18 cellular contexts compared by ENCODE assay signal in genomic region chr1:207951652-207952051, GRCh38. TPM values are rescaled to one million over a fixed set of nuclear protein-coding genes. Genes with fewer than 3 reads are reported as not detected.
DNase-seq lines count a peak whose midpoint lies in the region; ATAC-seq, FAIRE-seq and TF ChIP-seq lines count a peak whose summit lies in the region.
"Had no signal": no experiment of that assay in that cellular context is flagged by ENCODE, and none has a peak within 500 bp of the region (broad histone marks: within the 10 kb centered on the region; RNA-seq: fewer than 3 reads in every experiment).

No MANE protein-coding gene starts in this region.

- no peaks in the 10 kb centered on the region for H3K9me3 Mint-ChIP-seq in neural progenitor cell
- H3K9me3 Mint-ChIP-seq: CD4-positive, alpha-beta T cell had no signal

- H3K27ac Mint-ChIP-seq in neural progenitor cell, result no peak overlapping the region
- H3K27ac Mint-ChIP-seq: CD4-positive, alpha-beta T cell had no signal

- FAIRE-seq in keratinocyte (lab: Jason Lieb, UNC), result peak; percentile 77
- FAIRE-seq: A204.1, D721Med, GM12892, GM18507 had no signal

- H3K4me3 ChIP-seq in LNCaP clone FGC (ENCODE audit: low read depth, low read length), result no peak overlapping the region
- H3K4me3 ChIP-seq in body of pancreas, result no peak overlapping the region
- no peak overlapping the region for H3K4me3 ChIP-seq in keratinocyte (ENCODE audit: control insufficient read depth in 2 of 3, extremely low read depth in 1 of 3, insufficient read depth in 2 of 3, low read depth in 1 of 3, low read length in 3 of 3)
- no peak overlapping the region for H3K4me3 ChIP-seq in neural progenitor cell
- no peak overlapping the region for H3K4me3 ChIP-seq in esophagus muscularis mucosa
- H3K4me3 ChIP-seq: GM23248, HAP-1 had no signal

- H4K20me1 ChIP-seq in keratinocyte (ENCODE audit: control insufficient read depth, extremely low read depth, insufficient read depth, low read length) (no peaks in the 10 kb centered on the region), neural progenitor cell (ENCODE audit: low read depth) (no peaks in the 10 kb centered on the region)

- H3K9me3 ChIP-seq in body of pancreas (no peaks in the 10 kb centered on the region), keratinocyte (ENCODE audit: control insufficient read depth, low read depth, low read length) (no peaks in the 10 kb centered on the region), neural progenitor cell (ENCODE audit: low read depth) (no peaks in the 10 kb centered on the region), esophagus muscularis mucosa (no peaks in the 10 kb centered on the region)
- H3K9me3 ChIP-seq: Caco-2, HAP-1 had no signal

- H3K4me1 ChIP-seq in body of pancreas, result no peaks in the 10 kb centered on the region
- no peaks in the 10 kb centered on the region for H3K4me1 ChIP-seq in keratinocyte (ENCODE audit: control insufficient read depth, extremely low read depth, insufficient read depth, low read length)
- H3K4me1 ChIP-seq in neural progenitor cell, result peaks cover 6% of the 10 kb centered on the region
- no peaks in the 10 kb centered on the region for H3K4me1 ChIP-seq in esophagus muscularis mucosa
- H3K4me1 ChIP-seq: Caco-2 had no signal

- WGBS in body of pancreas, 2 donors, result 49 to 53% methylated on average over 3 of the region's 3 CpGs
- WGBS in esophagus muscularis mucosa, result 78% methylated on average over 3 of the region's 3 CpGs

- H3K79me2 ChIP-seq in keratinocyte (ENCODE audit: control insufficient read depth, insufficient read depth, low read length) (no peaks in the 10 kb centered on the region), neural progenitor cell (ENCODE audit: low read depth) (no peaks in the 10 kb centered on the region)

- dilution Hi-C loops in keratinocyte (cut with MboI; ENCODE audit: extremely low pct_ligation_motif_present, low sequenced_read_pairs), result no loop called here

- no peak overlapping the region for H3K9ac ChIP-seq in keratinocyte (ENCODE audit: control insufficient read depth, extremely low read depth, insufficient read depth, low read length)
- H3K9ac ChIP-seq in neural progenitor cell, result no peak overlapping the region
- H3K9ac ChIP-seq: GM23248 had no signal

- H3K27me3 Mint-ChIP-seq in neural progenitor cell (ENCODE audit: insufficient read depth, low read depth), result no peaks in the 10 kb centered on the region

- H3K27me3 ChIP-seq in body of pancreas (no peaks in the 10 kb centered on the region), keratinocyte (ENCODE audit: control insufficient read depth, extremely low read depth, insufficient read depth, low read length) (no peaks in the 10 kb centered on the region), neural progenitor cell (peaks cover 40% of the 10 kb centered on the region), esophagus muscularis mucosa (no peaks in the 10 kb centered on the region)

- H3K4me2 ChIP-seq in keratinocyte (ENCODE audit: control insufficient read depth, extremely low read depth, insufficient read depth, low read depth, low read length) (no peak overlapping the region), neural progenitor cell (no peak overlapping the region)

- H3K36me3 Mint-ChIP-seq in neural progenitor cell, result no peaks in the 10 kb centered on the region

- ATAC-seq in body of pancreas, result peak; percentile 42

- no peaks in the 10 kb centered on the region for H3K9me1 ChIP-seq in keratinocyte (ENCODE audit: control insufficient read depth, extremely low read depth, insufficient read depth, low read length)

- H3K4me1 Mint-ChIP-seq in neural progenitor cell, result no peaks in the 10 kb centered on the region

- TF ChIP-seq EP300 in esophagus muscularis mucosa (IDR thresholded peaks at IDR 0.05), result no peak

- H3K36me3 ChIP-seq in body of pancreas (replicated peaks in 1 of 2; ENCODE audit: insufficient read depth in 1 of 2, low read depth in 2 of 2) (no peaks in the 10 kb centered on the region), keratinocyte (ENCODE audit: control insufficient read depth in 2 of 2, extremely low read depth in 1 of 2, insufficient read depth in 2 of 2, low read length in 2 of 2) (no peaks in the 10 kb centered on the region), neural progenitor cell (no peaks in the 10 kb centered on the region), esophagus muscularis mucosa (no peaks in the 10 kb centered on the region)
- H3K36me3 ChIP-seq: HAP-1 had no signal

- intact Hi-C loops in body of pancreas (cut with DNase I), result no loop called here
- intact Hi-C loops in esophagus muscularis mucosa (cut with DNase I), result no loop called here

- no peak overlapping the region for H3K27ac ChIP-seq in body of pancreas
- no peak overlapping the region for H3K27ac ChIP-seq in keratinocyte (ENCODE audit: control insufficient read depth, insufficient read depth, low read length)
- H3K27ac ChIP-seq in neural progenitor cell, result no peak overlapping the region
- H3K27ac ChIP-seq in esophagus muscularis mucosa (replicated peaks in 1 of 4), result no peak overlapping the region
- H3K27ac ChIP-seq: GM23248 had no signal

- H3F3A ChIP-seq in neural progenitor cell (ENCODE audit: low read depth), result no peaks in the 10 kb centered on the region

- no peak overlapping the region for H2AFZ ChIP-seq in keratinocyte (ENCODE audit: control insufficient read depth, low read length)
- no peak overlapping the region for H2AFZ ChIP-seq in neural progenitor cell (replicated peaks)
- H2AFZ ChIP-seq: GM23248 had no signal

- no peak for TF ChIP-seq POLR2A in body of pancreas (IDR thresholded peaks at IDR 0.05)
- TF ChIP-seq POLR2A in esophagus muscularis mucosa (IDR thresholded peaks at IDR 0.05; ENCODE audit: low read depth), result no peak

- DNase-seq in LNCaP clone FGC (ENCODE audit: low read depth), result peak; percentile 46
- no peak for DNase-seq in body of pancreas
- DNase-seq in keratinocyte (ENCODE audit: low read depth, low spot score), result no peak
- no peak for DNase-seq in retina
- DNase-seq in superior temporal gyrus (ENCODE audit: extremely low spot score), result no peak
- no peak for DNase-seq in neural progenitor cell (ENCODE audit: low spot score)
- DNase-seq in esophagus muscularis mucosa (ENCODE audit: extremely low spot score), result no peak
- DNase-seq: AML-193; Caco-2; CD4-positive, alpha-beta T cell; GDM1; GM23248 had no signal

- no peak for TF ChIP-seq CTCF in LNCaP clone FGC (IDR thresholded peaks at IDR 0.05; ENCODE audit: control insufficient read depth, extremely low read depth, insufficient read depth)
- no peak for TF ChIP-seq CTCF in body of pancreas (IDR thresholded peaks at IDR 0.05)
- no peak for TF ChIP-seq CTCF in keratinocyte (optimal IDR thresholded peaks at IDR 0.05 in 1 of 3, IDR thresholded peaks at IDR 0.05 in 1 of 3, conservative IDR thresholded peaks at IDR 0.05 in 1 of 3; ENCODE audit: extremely low read depth in 1 of 3, insufficient read depth in 2 of 3, low read length in 3 of 3)
- no peak for TF ChIP-seq CTCF in neural progenitor cell (IDR thresholded peaks at IDR 0.05)
- no peak for TF ChIP-seq CTCF in esophagus muscularis mucosa (IDR thresholded peaks at IDR 0.05)

- no peak overlapping the region for H3K4me3 Mint-ChIP-seq in neural progenitor cell
- H3K4me3 Mint-ChIP-seq: CD4-positive, alpha-beta T cell had no signal

RNA-seq across cellular contexts. Expression of gene CD34, which starts 40.7 kb away (rescaled TPM):
- total RNA-seq in body of pancreas (10 to 100 TPM; 11.5 to 14.8 TPM), neural progenitor cell (ENCODE audit: low replicate concordance) (0.12 and 0.43 TPM in 2 replicates), esophagus muscularis mucosa (100 to 1,000 TPM in 2 of 4 donors, 10 to 100 TPM in 2; 70.2 to 136 (median 93.3) TPM)
- 0.03 TPM in 1 of 3 replicates, not detected in the others for polyA plus RNA-seq in keratinocyte
- polyA plus RNA-seq in keratinocyte (2011; ENCODE audit: low read depth), result not detected
- polyA plus RNA-seq in keratinocyte (2011; cell fraction: cytosol; rRNA removed), result 0.05 TPM in 1 of 2 replicates, not detected in the other
- 0.05 TPM in 1 of 2 replicates, not detected in the other for polyA plus RNA-seq in keratinocyte (2011; cell fraction: nucleus; rRNA removed)
- 0.07 TPM in 1 of 2 replicates, not detected in the other for polyA plus RNA-seq in keratinocyte (2012; ENCODE audit: low replicate concordance)
- polyA minus RNA-seq in keratinocyte, result not detected in 3 replicates
- not detected for polyA minus RNA-seq in keratinocyte (2011; cell fraction: cytosol; rRNA and poly(A)+ RNA removed)
- polyA minus RNA-seq in keratinocyte (2011; cell fraction: nucleus; rRNA and poly(A)+ RNA removed), result not detected in 2 replicates
- total RNA-seq: Caco-2; CD4-positive, alpha-beta T cell; GM23248; HT-29 had no signal

Comparison
In these comparisons a context has a peak if more than half of its experiments do, and no peak if none do; other contexts are left out.
1. RNA of gene CD34, which starts 40.7 kb away (total RNA-seq): 70.2 to 136 TPM in esophagus muscularis mucosa; 11.5 to 14.8 TPM in body of pancreas and 0.12 to 0.43 TPM in neural progenitor cell; every median in the first group is over 4 times any median in the second.